Comparison of ENCODE assay signal across 8 cellular contexts in genomic region chr5:32276173-32276853, GRCh38. TPM values are rescaled to one million over a fixed set of nuclear protein-coding genes. Genes with fewer than 3 reads are reported as not detected.
DNase-seq lines count a peak whose midpoint lies in the region; ATAC-seq and TF ChIP-seq lines count a peak whose summit lies in the region.

No MANE protein-coding gene starts in this region.

- no peaks in the 10 kb centered on the region for H3K9me3 ChIP-seq in CD8-positive, alpha-beta T cell (ENCODE audit: low read length)

- peaks cover 21% of the 10 kb centered on the region for H3K36me3 ChIP-seq in CD8-positive, alpha-beta T cell (ENCODE audit: insufficient read depth, low read length)

- H3K4me3 Mint-ChIP-seq in CD8-positive, alpha-beta T cell: no peak overlapping the region
- H3K4me3 Mint-ChIP-seq in naive B cell: peak overlapping the region in 7 of 8 donors; percentile 21 to 82 (median 61)

- peak overlapping the region; percentile 83 for H3K27ac Mint-ChIP-seq in CD8-positive, alpha-beta T cell
- peak overlapping the region; percentile 93 to 99 (median 97) for H3K27ac Mint-ChIP-seq in naive B cell

- peaks cover 43% of the 10 kb centered on the region for H3K4me1 Mint-ChIP-seq in CD8-positive, alpha-beta T cell (ENCODE audit: low read depth)
- peaks cover 35 to 64% (median 35%) of the 10 kb centered on the region in 3 donors for H3K4me1 Mint-ChIP-seq in naive B cell

- POLR2A ChIA-PET in CD8-positive, alpha-beta T cell (lab: Charles Lee): no interaction called here

- peaks cover 57% of the 10 kb centered on the region for H3K36me3 Mint-ChIP-seq in CD8-positive, alpha-beta T cell
- peaks cover 20 to 25% of the 10 kb centered on the region in 2 donors for H3K36me3 Mint-ChIP-seq in naive B cell

- no peak for DNase-seq in CD8-positive, alpha-beta T cell
- DNase-seq in NOMO-1 (lab: John Stamatoyannopoulos, UW; ENCODE audit: unreplicated experiment in 2 of 2) (peak; percentile 70 to 99), dorsolateral prefrontal cortex (no peak), naive B cell (peak; percentile 59), lower leg skin (ENCODE audit: low spot score in 2 of 2) (no peak)
- DNase-seq in stimulated activated CD4-positive, alpha-beta T cell treated with anti-CD3 and anti-CD28 coated beads, Interleukin-15, amount 100 ng/mL, for 24 hours: no peak

- peak; percentile 75 for ATAC-seq in CD8-positive, alpha-beta T cell
- ATAC-seq in GM21576 (IDR thresholded peaks at IDR 0.05; ENCODE audit: unreplicated experiment) (peak; percentile 45), naive B cell (ENCODE audit: low read depth in 2 of 2) (peak; percentile 97), GM19023 (IDR thresholded peaks at IDR 0.05; ENCODE audit: unreplicated experiment) (no peak)

- H3K27ac ChIP-seq in CD8-positive, alpha-beta T cell (ENCODE audit: low read depth, low read length): no peak overlapping the region
- H3K27ac ChIP-seq in dorsolateral prefrontal cortex: peak overlapping the region in 44 of 59 donors; percentile 6 to 79 (median 38)

- intact Hi-C loops in CD8-positive, alpha-beta T cell (cut with DNase I, micrococcal nuclease): loop anchor here (2.0 to 5.0 kb wide), 2 partner anchors 36 kb away; partner anchors contain the start of gene MTMR12 (in 2 of the 2)
- intact Hi-C loops in dorsolateral prefrontal cortex (cut with DNase I): no loop called here
- intact Hi-C loops in lower leg skin (cut with DNase I; ENCODE audit: low total_unique reads): no loop called here

- TF ChIP-seq CTCF in CD8-positive, alpha-beta T cell (IDR thresholded peaks at IDR 0.05): no peak
- no peak for TF ChIP-seq CTCF in dorsolateral prefrontal cortex (IDR thresholded peaks at IDR 0.05 in 54 of 56, conservative IDR thresholded peaks at IDR 0.05 in 2 of 56; ENCODE audit: low read depth in 1 of 56, partially characterized antibody in 56 of 56)
- TF ChIP-seq CTCF in lower leg skin (IDR thresholded peaks at IDR 0.05): no peak

- 56 to 70% methylated on average over 4 of the region's 4 CpGs for WGBS in lower leg skin, 2 donors

- CTCF ChIA-PET in CD8-positive, alpha-beta T cell (lab: Charles Lee): interaction anchor here (0.9 to 1.1 kb wide), 3 partner anchors 8 to 53 kb away, joined by 3 to 4 read pairs (median 3); no protein-coding TSS in a partner anchor

- peaks cover 12% of the 10 kb centered on the region for H3K4me1 ChIP-seq in CD8-positive, alpha-beta T cell (ENCODE audit: insufficient read depth, low read length)

- TF ChIP-seq POLR2A in lower leg skin (IDR thresholded peaks at IDR 0.05): no peak

- H3K9me3 Mint-ChIP-seq in CD8-positive, alpha-beta T cell: no peaks in the 10 kb centered on the region
- peaks cover 0 to 2% (median 0%) of the 10 kb centered on the region in 7 donors for H3K9me3 Mint-ChIP-seq in naive B cell

- no peaks in the 10 kb centered on the region for H3K27me3 ChIP-seq in CD8-positive, alpha-beta T cell (ENCODE audit: insufficient read depth, low read length)
- H3K27me3 ChIP-seq in dorsolateral prefrontal cortex: no peaks in the 10 kb centered on the region

- no peak overlapping the region for H3K4me3 ChIP-seq in CD8-positive, alpha-beta T cell (ENCODE audit: low read depth, low read length)
- no peak overlapping the region for H3K4me3 ChIP-seq in dorsolateral prefrontal cortex
- H3K4me3 ChIP-seq in lower leg skin (ENCODE audit: low read depth, poor library complexity, severe bottlenecking): no peak overlapping the region

- H3K27me3 Mint-ChIP-seq in CD8-positive, alpha-beta T cell (ENCODE audit: low read depth): no peaks in the 10 kb centered on the region
- no peaks in the 10 kb centered on the region for H3K27me3 Mint-ChIP-seq in naive B cell

RNA-seq across cellular contexts. Expression of gene MTMR12, which starts 36.4 kb away (rescaled TPM):
- 10 to 100 TPM; 20.0 to 21.2 TPM for total RNA-seq in CD8-positive, alpha-beta T cell
- total RNA-seq in dorsolateral prefrontal cortex (10 to 100 TPM; 24.4 to 67.2 (median 41.4) TPM), lower leg skin (10 to 100 TPM; 23.1 to 36.2 (median 33.4) TPM)
- 10 to 100 TPM; 16.9 to 32.1 (median 20.5) TPM for polyA plus RNA-seq in naive B cell (ENCODE audit: low read depth in 6 of 6)

Comparison
In these comparisons a context has a peak if more than half of its experiments do, and no peak if none do; other contexts are left out.
1. DNase-seq: peak in NOMO-1 (2 of 2) and naive B cell (single experiment); none in CD8-positive, alpha-beta T cell (0 of 7), dorsolateral prefrontal cortex (0 of 10), lower leg skin (0 of 2) and stimulated activated CD4-positive, alpha-beta T cell treated with anti-CD3 and anti-CD28 coated beads, Interleukin-15, amount 100 ng/mL, for 24 hours (single experiment).
2. intact Hi-C loops: an anchor here in CD8-positive, alpha-beta T cell (2.0 to 5.0 kb wide); none called in dorsolateral prefrontal cortex and lower leg skin.